In genomic region chr10:77973276-77973675, GRCh38 we compare ENCODE assay signal across 9 cellular contexts.
"Had no signal": no experiment of that assay in that cellular context is flagged by ENCODE, and none has a peak within 500 bp of the region (broad histone marks: within the 10 kb centered on the region; RNA-seq: fewer than 3 reads in every experiment).

No MANE protein-coding gene starts in this region.

- H3K4me3 ChIP-seq: upper lobe of right lung had no signal

- H3K9me3 ChIP-seq: upper lobe of right lung had no signal

- H3K27ac ChIP-seq: upper lobe of right lung had no signal

- H3K27me3 ChIP-seq: upper lobe of right lung had no signal

- DNase-seq: activated CD4-positive, alpha-beta T cell treated with anti-CD3 and anti-CD28 coated beads, Interleukin-2, amount 50 U/mL, for 1 hour; activated T-cell treated with anti-CD3 and anti-CD28 coated beads for 4 hours; amniotic stem cell; cerebellar nuclear complex; endodermal cell; erythroblast; small intestine; T-helper 2 cell; upper lobe of right lung had no signal
